ENCODE assay signal across 11 cellular contexts in genomic region chr18:62744076-62744705, GRCh38. TPM values are rescaled to one million over a fixed set of nuclear protein-coding genes. Genes with fewer than 3 reads are reported as not detected.
DNase-seq lines count a peak whose midpoint lies in the region; ATAC-seq and TF ChIP-seq lines count a peak whose summit lies in the region.
"Had no signal": no experiment of that assay in that cellular context is flagged by ENCODE, and none has a peak within 500 bp of the region (broad histone marks: within the 10 kb centered on the region; RNA-seq: fewer than 3 reads in every experiment).

No MANE protein-coding gene starts in this region.

- intact Hi-C loops in sigmoid colon (cut with DNase I) (no loop called here), aorta (cut with DNase I) (no loop called here), A673 (cut with micrococcal nuclease; ENCODE audit: unreplicated experiment) (no loop called here)

- BruUV-seq in A673 (replicated peaks; lab: Mats Ljungman, UMichigan): no TSS peak

- no peaks in the 10 kb centered on the region for H3K9me3 ChIP-seq in sigmoid colon
- no peaks in the 10 kb centered on the region for H3K9me3 ChIP-seq in aorta (ENCODE audit: control insufficient read depth, low read length)
- no peaks in the 10 kb centered on the region for H3K9me3 ChIP-seq in A673 (ENCODE audit: low read depth, low read length, poor library complexity, severe bottlenecking)
- H3K9me3 ChIP-seq: left ventricle myocardium inferior had no signal

- no peak for TF ChIP-seq POLR2A in sigmoid colon (IDR thresholded peaks at IDR 0.05)

- no peak overlapping the region for H3K4me3 Mint-ChIP-seq in activated T-cell treated with anti-CD3 and anti-CD28 coated beads, Interleukin-2, amount 50 U/mL, for 4 hours

- H3K27ac ChIP-seq in sigmoid colon (peak overlapping the region in 2 of 4 donors; percentile 13 to 25), aorta (ENCODE audit: low read depth in 1 of 2, low read length in 2 of 2) (no peak overlapping the region), A673 (ENCODE audit: low read depth, low read length, poor library complexity, severe bottlenecking) (no peak overlapping the region)
- H3K27ac ChIP-seq: left ventricle myocardium inferior had no signal

- 48 to 77% methylated on average over 3 of the region's 3 CpGs for WGBS in sigmoid colon, 2 donors
- WGBS in aorta, 2 donors: 96 to 98% methylated on average over 3 of the region's 3 CpGs

- no peaks in the 10 kb centered on the region for H3K9me3 Mint-ChIP-seq in activated T-cell treated with anti-CD3 and anti-CD28 coated beads, Interleukin-2, amount 50 U/mL, for 4 hours

- DNase-seq in AG04449 (ENCODE audit: low read depth, low spot score) (peak; percentile 17), choroid plexus epithelial cell (ENCODE audit: low read depth) (peak; percentile 70), sigmoid colon (no peak), aorta (no peak), A673 (ENCODE audit: low spot score) (no peak)
- no peak for DNase-seq in activated T-cell treated with anti-CD3 and anti-CD28 coated beads, Interleukin-2, amount 50 U/mL, for 4 hours
- DNase-seq: activated T-cell treated with anti-CD3 and anti-CD28 coated beads for 4 hours, left ventricle myocardium inferior, SHP77 had no signal

- peaks cover 12% of the 10 kb centered on the region for H3K4me1 Mint-ChIP-seq in activated T-cell treated with anti-CD3 and anti-CD28 coated beads, Interleukin-2, amount 50 U/mL, for 4 hours (ENCODE audit: low read depth)

- TF ChIP-seq EP300 in sigmoid colon (IDR thresholded peaks at IDR 0.05): no peak

- no peaks in the 10 kb centered on the region for H3K27me3 ChIP-seq in sigmoid colon
- no peaks in the 10 kb centered on the region for H3K27me3 ChIP-seq in aorta (ENCODE audit: control insufficient read depth in 1 of 2, insufficient read depth in 2 of 2, low read length in 1 of 2)
- H3K27me3 ChIP-seq in A673 (replicated peaks; ENCODE audit: insufficient read depth, low read depth, low read length, poor library complexity): no peaks in the 10 kb centered on the region

- H3K27me3 Mint-ChIP-seq in activated T-cell treated with anti-CD3 and anti-CD28 coated beads, Interleukin-2, amount 50 U/mL, for 4 hours (ENCODE audit: low read depth): no peaks in the 10 kb centered on the region

- POLR2A ChIA-PET in AG04449 (lab: Yijun Ruan, JAX) (no interaction called here), A673 (lab: Charles Lee; ENCODE audit: low non-redundant PET) (no interaction called here)

- H3K36me3 ChIP-seq in sigmoid colon: no peaks in the 10 kb centered on the region
- no peaks in the 10 kb centered on the region for H3K36me3 ChIP-seq in aorta (ENCODE audit: control insufficient read depth in 1 of 2, insufficient read depth in 2 of 2, low read length in 1 of 2)
- H3K36me3 ChIP-seq in A673 (ENCODE audit: insufficient read depth, low read length, poor library complexity, severe bottlenecking): no peaks in the 10 kb centered on the region
- H3K36me3 ChIP-seq: left ventricle myocardium inferior had no signal

- no peaks in the 10 kb centered on the region for H3K36me3 Mint-ChIP-seq in activated T-cell treated with anti-CD3 and anti-CD28 coated beads, Interleukin-2, amount 50 U/mL, for 4 hours (ENCODE audit: insufficient read depth)

- ATAC-seq in GM19463 (IDR thresholded peaks at IDR 0.05; ENCODE audit: unreplicated experiment): peak; percentile 73
- ATAC-seq in HG03196 (IDR thresholded peaks at IDR 0.05; ENCODE audit: unreplicated experiment): peak; percentile 66
- no peak for ATAC-seq in activated T-cell treated with anti-CD3 and anti-CD28 coated beads, Interleukin-2, amount 50 U/mL, for 4 hours
- ATAC-seq in aorta (ENCODE audit: low FRiP score): no peak

- CTCF ChIA-PET in AG04449 (lab: Yijun Ruan, JAX): no interaction called here
- CTCF ChIA-PET in A673 (lab: Charles Lee): no interaction called here

- TF ChIP-seq CTCF in AG04449 (IDR thresholded peaks at IDR 0.05; ENCODE audit: insufficient read depth, low read length, missing control alignments) (no peak), choroid plexus epithelial cell (conservative IDR thresholded peaks at IDR 0.05; ENCODE audit: low read depth, low read length) (no peak), sigmoid colon (IDR thresholded peaks at IDR 0.05) (no peak), A673 (conservative IDR thresholded peaks at IDR 0.05; ENCODE audit: low read depth, low read length) (no peak)

- H3K4me1 ChIP-seq in sigmoid colon (peaks cover 0 to 36% (median 33%) of the 10 kb centered on the region in 4 donors), aorta (ENCODE audit: control insufficient read depth in 1 of 2, insufficient read depth in 2 of 2, low read length in 2 of 2) (peaks cover 1 to 5% of the 10 kb centered on the region in 2 donors), A673 (ENCODE audit: insufficient read depth, low read length, poor library complexity, severe bottlenecking) (peaks cover 37% of the 10 kb centered on the region)

- no peak overlapping the region for H3K4me3 ChIP-seq in AG04449 (ENCODE audit: low read depth, low read length)
- H3K4me3 ChIP-seq in choroid plexus epithelial cell (ENCODE audit: low read depth, low read length): no peak overlapping the region
- no peak overlapping the region for H3K4me3 ChIP-seq in sigmoid colon
- H3K4me3 ChIP-seq in aorta (ENCODE audit: low read length in 2 of 2): no peak overlapping the region
- no peak overlapping the region for H3K4me3 ChIP-seq in A673 (ENCODE audit: low read depth, low read length, poor library complexity, severe bottlenecking)
- H3K4me3 ChIP-seq: left ventricle myocardium inferior had no signal

RNA-seq across cellular contexts. Expression of gene PHLPP1, which starts 28.9 kb away (rescaled TPM):
- total RNA-seq in activated T-cell treated with anti-CD3 and anti-CD28 coated beads, Interleukin-2, amount 50 U/mL, for 4 hours: 1 to 10 TPM; 4.0 to 6.7 (median 4.3) TPM
- total RNA-seq in sigmoid colon: 10 to 100 TPM in 1 of 4 donors, 1 to 10 TPM in 3; 7.1 to 18.6 (median 8.6) TPM
- 1 to 10 TPM; 4.2 to 4.7 (median 4.2) TPM for polyA plus RNA-seq in sigmoid colon
- total RNA-seq in aorta: 10 to 100 TPM; 14.2 to 16.5 TPM
- 1 to 10 TPM; 1.6 to 2.3 TPM for polyA plus RNA-seq in aorta
- 13.7 and 17.5 TPM in 2 replicates for total RNA-seq in A673 (2021)

Comparison
In these comparisons a context has a peak if more than half of its experiments do, and no peak if none do; other contexts are left out.
1. DNase-seq: peak in AG04449 (single experiment) and choroid plexus epithelial cell (single experiment); none in activated T-cell treated with anti-CD3 and anti-CD28 coated beads, Interleukin-2, amount 50 U/mL, for 4 hours (single experiment), sigmoid colon (single experiment), aorta (0 of 2) and A673 (single experiment).
2. ATAC-seq: peak in GM19463 (single experiment) and HG03196 (single experiment); none in activated T-cell treated with anti-CD3 and anti-CD28 coated beads, Interleukin-2, amount 50 U/mL, for 4 hours (0 of 2) and aorta (single experiment).